1 cellular context compared by ENCODE assay signal in genomic region chr14:101708853-101709532, GRCh38.
TF ChIP-seq lines count a peak whose summit lies in the region.

No MANE protein-coding gene starts in this region.

TF ChIP-seq in K562, 482 proteins besides CTCF, POLR2A, EP300 and RAD21:
- peak in 1 of 2 experiments; percentile 43; a peak in 1 of 4 replicates for TF ChIP-seq TBL1XR1 (IDR thresholded peaks at IDR 0.05; ENCODE audit: low read length in 2 of 2)
- TF ChIP-seq, protein P1, sequence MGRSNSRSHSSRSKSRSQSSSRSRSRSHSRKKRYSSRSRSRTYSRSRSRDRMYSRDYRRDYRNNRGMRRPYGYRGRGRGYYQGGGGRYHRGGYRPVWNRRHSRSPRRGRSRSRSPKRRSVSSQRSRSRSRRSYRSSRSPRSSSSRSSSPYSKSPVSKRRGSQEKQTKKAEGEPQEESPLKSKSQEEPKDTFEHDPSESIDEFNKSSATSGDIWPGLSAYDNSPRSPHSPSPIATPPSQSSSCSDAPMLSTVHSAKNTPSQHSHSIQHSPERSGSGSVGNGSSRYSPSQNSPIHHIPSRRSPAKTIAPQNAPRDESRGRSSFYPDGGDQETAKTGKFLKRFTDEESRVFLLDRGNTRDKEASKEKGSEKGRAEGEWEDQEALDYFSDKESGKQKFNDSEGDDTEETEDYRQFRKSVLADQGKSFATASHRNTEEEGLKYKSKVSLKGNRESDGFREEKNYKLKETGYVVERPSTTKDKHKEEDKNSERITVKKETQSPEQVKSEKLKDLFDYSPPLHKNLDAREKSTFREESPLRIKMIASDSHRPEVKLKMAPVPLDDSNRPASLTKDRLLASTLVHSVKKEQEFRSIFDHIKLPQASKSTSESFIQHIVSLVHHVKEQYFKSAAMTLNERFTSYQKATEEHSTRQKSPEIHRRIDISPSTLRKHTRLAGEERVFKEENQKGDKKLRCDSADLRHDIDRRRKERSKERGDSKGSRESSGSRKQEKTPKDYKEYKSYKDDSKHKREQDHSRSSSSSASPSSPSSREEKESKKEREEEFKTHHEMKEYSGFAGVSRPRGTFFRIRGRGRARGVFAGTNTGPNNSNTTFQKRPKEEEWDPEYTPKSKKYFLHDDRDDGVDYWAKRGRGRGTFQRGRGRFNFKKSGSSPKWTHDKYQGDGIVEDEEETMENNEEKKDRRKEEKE (IDR thresholded peaks at IDR 0.05; ENCODE audit: borderline replicate concordance in 1 of 2, control insufficient read depth in 1 of 2, low read depth in 2 of 2, low read length in 1 of 2) = 0 out of 4 replicates have a peak, but pooled peaks of 1 of the 2 experiments have one; percentile 13
- TF ChIP-seq SUPT5H (IDR thresholded peaks at IDR 0.05) = peak; percentile 12
- peak; percentile 72 for TF ChIP-seq POLR2G (IDR thresholded peaks at IDR 0.05; ENCODE audit: low read depth, low read length)
- TF ChIP-seq ZNF184 (CRISPR knock-in tag; IDR thresholded peaks at IDR 0.05) = no peak
- TF ChIP-seq GATA2 (CRISPR knock-in tag; IDR thresholded peaks at IDR 0.05) = no peak
- TF ChIP-seq JUND (IDR thresholded peaks at IDR 0.05; ENCODE audit: borderline replicate concordance, low read depth, low read length) = no peak
- TF ChIP-seq JUND (tag; IDR thresholded peaks at IDR 0.05; ENCODE audit: borderline replicate concordance, low read depth, low read length) = peak; percentile 52; the same call in 1 of the 3 replicates
- TF ChIP-seq CREM (IDR thresholded peaks at IDR 0.05; ENCODE audit: low read depth) = peak; percentile 49; the same call in 1 of the 2 replicates
- TF ChIP-seq, protein P2, sequence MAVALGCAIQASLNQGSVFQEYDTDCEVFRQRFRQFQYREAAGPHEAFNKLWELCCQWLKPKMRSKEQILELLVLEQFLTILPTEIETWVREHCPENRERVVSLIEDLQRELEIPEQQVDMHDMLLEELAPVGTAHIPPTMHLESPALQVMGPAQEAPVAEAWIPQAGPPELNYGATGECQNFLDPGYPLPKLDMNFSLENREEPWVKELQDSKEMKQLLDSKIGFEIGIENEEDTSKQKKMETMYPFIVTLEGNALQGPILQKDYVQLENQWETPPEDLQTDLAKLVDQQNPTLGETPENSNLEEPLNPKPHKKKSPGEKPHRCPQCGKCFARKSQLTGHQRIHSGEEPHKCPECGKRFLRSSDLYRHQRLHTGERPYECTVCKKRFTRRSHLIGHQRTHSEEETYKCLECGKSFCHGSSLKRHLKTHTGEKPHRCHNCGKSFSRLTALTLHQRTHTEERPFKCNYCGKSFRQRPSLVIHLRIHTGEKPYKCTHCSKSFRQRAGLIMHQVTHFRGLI (CRISPR knock-in tag; IDR thresholded peaks at IDR 0.05) = no peak
- TF ChIP-seq NEUROD1 (IDR thresholded peaks at IDR 0.05; ENCODE audit: borderline replicate concordance, low read depth, low read length, partially characterized antibody) = peak; percentile 12
- peak; percentile 23 for TF ChIP-seq KDM5B (IDR thresholded peaks at IDR 0.05; ENCODE audit: insufficient replicate concordance, low read depth, low read length)
- TF ChIP-seq ATF1 (CRISPR knock-in tag; IDR thresholded peaks at IDR 0.05) = no peak
- peak; percentile 37; the same call in 1 of the 2 replicates for TF ChIP-seq ATF1 (tag; IDR thresholded peaks at IDR 0.05)
- peak; percentile 81 for TF ChIP-seq ZNF592 (IDR thresholded peaks at IDR 0.05)
- TF ChIP-seq XRCC5 (IDR thresholded peaks at IDR 0.05; ENCODE audit: low read depth, low read length) = no peak
- TF ChIP-seq MGA (IDR thresholded peaks at IDR 0.05) = 0 out of 2 replicates have a peak, but pooled peaks have one; percentile 3
- TF ChIP-seq DMBX1 (CRISPR knock-in tag; IDR thresholded peaks at IDR 0.05; ENCODE audit: borderline replicate concordance) = peak; percentile 24; the same call in 1 of the 2 replicates
- peak; percentile 45; the same call in 1 of the 2 replicates for TF ChIP-seq ZNF197 (CRISPR knock-in tag; IDR thresholded peaks at IDR 0.05; ENCODE audit: low read depth)
- TF ChIP-seq, protein P3, sequence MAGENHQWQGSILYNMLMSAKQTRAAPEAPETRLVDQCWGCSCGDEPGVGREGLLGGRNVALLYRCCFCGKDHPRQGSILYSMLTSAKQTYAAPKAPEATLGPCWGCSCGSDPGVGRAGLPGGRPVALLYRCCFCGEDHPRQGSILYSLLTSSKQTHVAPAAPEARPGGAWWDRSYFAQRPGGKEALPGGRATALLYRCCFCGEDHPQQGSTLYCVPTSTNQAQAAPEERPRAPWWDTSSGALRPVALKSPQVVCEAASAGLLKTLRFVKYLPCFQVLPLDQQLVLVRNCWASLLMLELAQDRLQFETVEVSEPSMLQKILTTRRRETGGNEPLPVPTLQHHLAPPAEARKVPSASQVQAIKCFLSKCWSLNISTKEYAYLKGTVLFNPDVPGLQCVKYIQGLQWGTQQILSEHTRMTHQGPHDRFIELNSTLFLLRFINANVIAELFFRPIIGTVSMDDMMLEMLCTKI (IDR thresholded peaks at IDR 0.05; ENCODE audit: partially characterized antibody) = no peak
- no peak for TF ChIP-seq RBBP5 (IDR thresholded peaks at IDR 0.05; ENCODE audit: borderline replicate concordance, insufficient read depth, low read length, poor library complexity, severe bottlenecking)
- peak; percentile 17 for TF ChIP-seq BRD9 (IDR thresholded peaks at IDR 0.05; ENCODE audit: low read depth, partially characterized antibody)
- TF ChIP-seq ZKSCAN1 (IDR thresholded peaks at IDR 0.05; ENCODE audit: low read depth, low read length) = no peak
- TF ChIP-seq SMAD4 (CRISPR knock-in tag; conservative IDR thresholded peaks at IDR 0.05) = peak; percentile 41; the same call in 1 of the 2 replicates
- peak; percentile 36; the same call in 1 of the 2 replicates for TF ChIP-seq NFIC (IDR thresholded peaks at IDR 0.05)
- peak; percentile 23; the same call in 1 of the 2 replicates for TF ChIP-seq POLR2AphosphoS5 (IDR thresholded peaks at IDR 0.05; ENCODE audit: control insufficient read depth, insufficient read depth, low read depth, low read length)
